8 cellular contexts compared by ENCODE assay signal in genomic region chr11:46593550-46594382, GRCh38.
DNase-seq lines count a peak whose midpoint lies in the region; ATAC-seq and TF ChIP-seq lines count a peak whose summit lies in the region.

Gene AMBRA1 (minus strand): TSS chr11:46594023. CDS start chr11:46548380, 45,643 bp downstream.

- DNase-seq in Ammon's horn (ENCODE audit: low spot score) (peak; percentile 94), NCI-H510A treated with DMSO at 0.1 percent for 48 hours (lab: John Stamatoyannopoulos, UW) (peak; percentile 21)
- DNase-seq in activated CD4-positive, alpha-beta T cell treated with anti-CD3 and anti-CD28 coated beads for 4 hours = peak; percentile 74 to 80
- peak; percentile 51 to 77 (median 66) for DNase-seq in stimulated activated CD4-positive, alpha-beta T cell treated with anti-CD3 and anti-CD28 coated beads, Interleukin-1b, Interleukin-23, amount 100 ng/mL, for 24 hours (ENCODE audit: low read depth in 4 of 4, low spot score in 1 of 4)

- H3K27ac ChIP-seq in cingulate gyrus (ENCODE audit: low read depth, low read length) (peak within 1 kb of the TSS; percentile 82), layer of hippocampus (ENCODE audit: low read depth, low read length) (peak within 1 kb of the TSS; percentile 80)

- TF ChIP-seq POLR2A in GM19193 (IDR thresholded peaks at IDR 0.05; ENCODE audit: extremely low read depth, insufficient read depth, insufficient read length) = peak; percentile 79

- H3K27me3 ChIP-seq in layer of hippocampus (ENCODE audit: control insufficient read depth, insufficient read depth, low read length) = no peaks in the 10 kb centered on the region

- peak; percentile 87 for ATAC-seq in HG03432 (IDR thresholded peaks at IDR 0.05; ENCODE audit: unreplicated experiment)

Comparison
In these comparisons a context has a peak if more than half of its experiments do, and no peak if none do; other contexts are left out.
1. Peak in every context shown above with its lines: DNase-seq, ATAC-seq and H3K27ac ChIP-seq.
2. DNase-seq: peak in every context shown above with its lines; median percentile 94 in Ammon's horn; 77 in activated CD4-positive, alpha-beta T cell treated with anti-CD3 and anti-CD28 coated beads for 4 hours; 66 in stimulated activated CD4-positive, alpha-beta T cell treated with anti-CD3 and anti-CD28 coated beads, Interleukin-1b, Interleukin-23, amount 100 ng/mL, for 24 hours; 21 in NCI-H510A treated with DMSO at 0.1 percent for 48 hours.